Comparison of ENCODE assay signal across 10 cellular contexts in genomic region chr2:172233947-172234715, GRCh38.
DNase-seq lines count a peak whose midpoint lies in the region; ATAC-seq and TF ChIP-seq lines count a peak whose summit lies in the region.
"Had no signal": no experiment of that assay in that cellular context is flagged by ENCODE, and none has a peak within 500 bp of the region (broad histone marks: within the 10 kb centered on the region; RNA-seq: fewer than 3 reads in every experiment).

No MANE protein-coding gene starts in this region.

- H3K9me3 ChIP-seq in colonic mucosa: no peaks in the 10 kb centered on the region

- CTCF ChIA-PET in AG04449 (lab: Yijun Ruan, JAX): interaction anchor here (0.8 to 3.8 kb wide), 4 partner anchors 13 to 227 kb away, joined by 3 to 18 read pairs (median 3); no protein-coding TSS in a partner anchor

- no peak for DNase-seq in AG04449 (ENCODE audit: low read depth, low spot score)
- DNase-seq in HFF-Myc (ENCODE audit: extremely low read depth, low read depth): no peak
- peak; percentile 41 for DNase-seq in colonic mucosa
- no peak for DNase-seq in natural killer cell treated with Interleukin-12 subunit alpha and Interleukin-12 subunit beta and Interleukin-15 and Interleukin-18, amount 100 ng/mL, for 72 hours (ENCODE audit: low spot score)
- DNase-seq in OCI-M2 (lab: John Stamatoyannopoulos, UW; ENCODE audit: unreplicated experiment): no peak
- DNase-seq in NCI-H187 (lab: John Stamatoyannopoulos, UW): no peak
- no peak for DNase-seq in kidney glomerular epithelial cell (lab: John Stamatoyannopoulos, UW)
- no peak for DNase-seq in T-helper 9 cell
- DNase-seq: activated CD8-positive, alpha-beta memory T cell treated with anti-CD3 and anti-CD28 coated beads, Interleukin-2, amount 50 U/mL, for 4 hours; NCI-H226 had no signal

- H3K27ac Mint-ChIP-seq in natural killer cell treated with Interleukin-12 subunit alpha and Interleukin-12 subunit beta and Interleukin-15 and Interleukin-18, amount 100 ng/mL, for 72 hours: no peak overlapping the region

- H3K27me3 Mint-ChIP-seq in natural killer cell treated with Interleukin-12 subunit alpha and Interleukin-12 subunit beta and Interleukin-15 and Interleukin-18, amount 100 ng/mL, for 72 hours: peaks cover 47 to 58% of the 10 kb centered on the region in 2 donors

- TF ChIP-seq CTCF in AG04449 (IDR thresholded peaks at IDR 0.05; ENCODE audit: insufficient read depth, low read length, missing control alignments) (no peak), HFF-Myc (IDR thresholded peaks at IDR 0.05; ENCODE audit: low read depth, low read length, missing control alignments) (no peak), colonic mucosa (IDR thresholded peaks at IDR 0.05) (no peak)

- H3K4me1 ChIP-seq in colonic mucosa: no peaks in the 10 kb centered on the region

- H3K27me3 ChIP-seq in colonic mucosa: peaks cover 8% of the 10 kb centered on the region

- no peaks in the 10 kb centered on the region for H3K36me3 Mint-ChIP-seq in natural killer cell treated with Interleukin-12 subunit alpha and Interleukin-12 subunit beta and Interleukin-15 and Interleukin-18, amount 100 ng/mL, for 72 hours

- peak overlapping the region; percentile 80 for H3K4me3 Mint-ChIP-seq in natural killer cell treated with Interleukin-12 subunit alpha and Interleukin-12 subunit beta and Interleukin-15 and Interleukin-18, amount 100 ng/mL, for 72 hours

- H3K27ac ChIP-seq in colonic mucosa: peak overlapping the region; percentile 13

- H3K9me3 Mint-ChIP-seq in natural killer cell treated with Interleukin-12 subunit alpha and Interleukin-12 subunit beta and Interleukin-15 and Interleukin-18, amount 100 ng/mL, for 72 hours: no peaks in the 10 kb centered on the region

- H3K4me3 ChIP-seq in AG04449 (ENCODE audit: low read depth, low read length) (peak overlapping the region; percentile 53), HFF-Myc (replicated peaks; ENCODE audit: low read depth, low read length) (peak overlapping the region; percentile 42), colonic mucosa (peak overlapping the region; percentile 32)

- POLR2A ChIA-PET in AG04449 (lab: Yijun Ruan, JAX): no interaction called here

- intact Hi-C loops in colonic mucosa (cut with DNase I): no loop called here

- H3K36me3 ChIP-seq in colonic mucosa: no peaks in the 10 kb centered on the region

- peaks cover 16 to 19% of the 10 kb centered on the region in 2 donors for H3K4me1 Mint-ChIP-seq in natural killer cell treated with Interleukin-12 subunit alpha and Interleukin-12 subunit beta and Interleukin-15 and Interleukin-18, amount 100 ng/mL, for 72 hours (ENCODE audit: low read depth in 2 of 2)

- peak overlapping the region in 1 of 2 donors; percentile 86 for H3K9ac ChIP-seq in colonic mucosa (ENCODE audit: low read depth in 2 of 2, low read length in 2 of 2)

- no peak for ATAC-seq in natural killer cell treated with Interleukin-12 subunit alpha and Interleukin-12 subunit beta and Interleukin-15 and Interleukin-18, amount 100 ng/mL, for 72 hours
